In genomic region chr3:22887664-22888291, GRCh38 we compare ENCODE assay signal across 8 cellular contexts.
A peak's percentile ranks its signal among the peaks of the same experiment; 100 is the strongest.
DNase-seq lines count a peak whose midpoint lies in the region; ATAC-seq, FAIRE-seq and TF ChIP-seq lines count a peak whose summit lies in the region.

No MANE protein-coding gene starts in this region.

- TF ChIP-seq POLR2A in GM12878 (IDR thresholded peaks at IDR 0.05; ENCODE audit: low read depth, low read length), result no peak

- H3K9me3 ChIP-seq in Karpas-422 (ENCODE audit: low read length), result no peaks in the 10 kb centered on the region
- no peaks in the 10 kb centered on the region for H3K9me3 ChIP-seq in GM12878 (replicated peaks; ENCODE audit: control insufficient read depth, insufficient read depth, low read length)

- peak; percentile 13 for DNase-seq in activated naive CD4-positive, alpha-beta T cell treated with anti-CD3 and anti-CD28 coated beads for 36 hours
- no peak for DNase-seq in activated naive CD4-positive, alpha-beta T cell treated with anti-CD3 and anti-CD28 coated beads, Interleukin-2, amount 50 U/mL, for 16 hours
- DNase-seq in Karpas-422 (peak; percentile 65), GM12878 (ENCODE audit: low read depth, low spot score) (no peak), lung microvascular endothelial cell (ENCODE audit: low read depth in 2 of 2) (peak; percentile 32 to 52)

- H3K36me3 ChIP-seq in Karpas-422 (ENCODE audit: insufficient read depth, low read length) (no peaks in the 10 kb centered on the region), GM12878 (ENCODE audit: control insufficient read depth in 2 of 2, insufficient read depth in 2 of 2, low read length in 1 of 2) (no peaks in the 10 kb centered on the region)

- POLR2A ChIA-PET in GM12878 (lab: Charles Lee), result no interaction called here

- H3K9ac ChIP-seq in Karpas-422 (ENCODE audit: low read length), result no peak overlapping the region
- no peak overlapping the region for H3K9ac ChIP-seq in GM12878 (ENCODE audit: control insufficient read depth, insufficient read depth, low read length)

- H3K4me3 ChIP-seq in Karpas-422 (ENCODE audit: low read length), result no peak overlapping the region
- no peak overlapping the region for H3K4me3 ChIP-seq in GM12878

- peaks cover 5% of the 10 kb centered on the region for H3K27me3 Mint-ChIP-seq in activated naive CD4-positive, alpha-beta T cell treated with anti-CD3 and anti-CD28 coated beads for 36 hours (ENCODE audit: low read depth)

- no peak overlapping the region for H3K4me3 Mint-ChIP-seq in activated naive CD4-positive, alpha-beta T cell treated with anti-CD3 and anti-CD28 coated beads for 36 hours

- no peaks in the 10 kb centered on the region for H3K4me1 Mint-ChIP-seq in activated naive CD4-positive, alpha-beta T cell treated with anti-CD3 and anti-CD28 coated beads for 36 hours (ENCODE audit: low read depth)

- H3K79me2 ChIP-seq in Karpas-422 (ENCODE audit: low read length), result no peaks in the 10 kb centered on the region
- H3K79me2 ChIP-seq in GM12878 (ENCODE audit: control insufficient read depth, insufficient read depth, low read length), result no peaks in the 10 kb centered on the region

- H4K20me1 ChIP-seq in Karpas-422 (ENCODE audit: insufficient read depth, low read depth, low read length), result no peaks in the 10 kb centered on the region
- H4K20me1 ChIP-seq in GM12878 (ENCODE audit: control insufficient read depth, insufficient read depth), result no peaks in the 10 kb centered on the region

- TF ChIP-seq EP300 in GM12878 (IDR thresholded peaks at IDR 0.05; ENCODE audit: borderline replicate concordance in 1 of 2, control insufficient read depth in 1 of 2, low read depth in 2 of 2, low read length in 2 of 2), result no peak

- intact Hi-C loops in activated naive CD4-positive, alpha-beta T cell treated with anti-CD3 and anti-CD28 coated beads for 36 hours (cut with micrococcal nuclease), result loop anchor here (1.0 to 10.0 kb wide), 3 partner anchors 153 to 800 kb away; no protein-coding TSS in a partner anchor
- intact Hi-C loops in GM12878 (cut with micrococcal nuclease; ENCODE audit: unreplicated experiment), result loop anchor here (1.0 to 5.0 kb wide), 2 partner anchors 323 to 800 kb away; no protein-coding TSS in a partner anchor

- no peaks in the 10 kb centered on the region for H3K36me3 Mint-ChIP-seq in activated naive CD4-positive, alpha-beta T cell treated with anti-CD3 and anti-CD28 coated beads for 36 hours (ENCODE audit: low read depth)

- no peaks in the 10 kb centered on the region for H3K27me3 ChIP-seq in Karpas-422 (ENCODE audit: low read length)
- H3K27me3 ChIP-seq in GM12878 (replicated peaks in 1 of 2; ENCODE audit: control insufficient read depth in 2 of 2, insufficient read depth in 2 of 2, low read length in 1 of 2), result no peaks in the 10 kb centered on the region

- peak; percentile 64 for FAIRE-seq in GM12878 (lab: Jason Lieb, UNC)

- WGBS in GM12878 (ENCODE audit: insufficient coverage, insufficient replicate concordance, low lambda C conversion rate, missing lambda C conversion rate), result 3% methylated on average over 2 of the region's 2 CpGs

- TF ChIP-seq RAD21 in GM12878 (IDR thresholded peaks at IDR 0.05; ENCODE audit: insufficient read depth, low read depth, low read length), result peak; percentile 43

- H3K4me1 ChIP-seq in Karpas-422 (ENCODE audit: low read length) (no peaks in the 10 kb centered on the region), GM12878 (ENCODE audit: control insufficient read depth, insufficient read depth, low read length) (no peaks in the 10 kb centered on the region)

- H2AFZ ChIP-seq in Karpas-422 (ENCODE audit: low read length) (no peak overlapping the region), GM12878 (ENCODE audit: control insufficient read depth, low read depth, low read length) (no peak overlapping the region)

- ATAC-seq in GM12878 (peak; percentile 73; the same call in 2 of the 3 replicates), HG03460 (IDR thresholded peaks at IDR 0.05; ENCODE audit: unreplicated experiment) (no peak), GM18909 (IDR thresholded peaks at IDR 0.05; ENCODE audit: poor library complexity, unreplicated experiment) (no peak), GM21737 (IDR thresholded peaks at IDR 0.05; ENCODE audit: unreplicated experiment) (no peak)

- no peak overlapping the region for H3K4me2 ChIP-seq in Karpas-422 (ENCODE audit: low read depth, low read length, poor library complexity, severe bottlenecking)
- H3K4me2 ChIP-seq in GM12878 (ENCODE audit: control insufficient read depth, insufficient read depth), result no peak overlapping the region

- H3K27ac Mint-ChIP-seq in activated naive CD4-positive, alpha-beta T cell treated with anti-CD3 and anti-CD28 coated beads for 36 hours, result no peak overlapping the region

- H3K9me2 ChIP-seq in Karpas-422 (replicated peaks; ENCODE audit: insufficient read depth, low read length), result no peaks in the 10 kb centered on the region

- RAD21 ChIA-PET in GM12878 (lab: Charles Lee; ENCODE audit: unreplicated experiment), result interaction anchor here (0.7 to 1.4 kb wide), 2 partner anchors 73 to 789 kb away, joined by 3 to 5 read pairs; no protein-coding TSS in a partner anchor

- no TSS peak for BruUV-seq in GM12878 (replicated peaks; lab: Mats Ljungman, UMichigan)

- no peaks in the 10 kb centered on the region for H3K9me3 Mint-ChIP-seq in activated naive CD4-positive, alpha-beta T cell treated with anti-CD3 and anti-CD28 coated beads for 36 hours

- in situ Hi-C loops in GM12878 (cut with MboI), result no loop called here

- SMC1A ChIA-PET in GM12878 (lab: Charles Lee; ENCODE audit: uncharacterized antibody, unreplicated experiment), result interaction anchor here (1.3 to 1.8 kb wide), 3 partner anchors 57 to 322 kb away, joined by 3 to 5 read pairs (median 5); no protein-coding TSS in a partner anchor

- CTCF ChIA-PET in activated naive CD4-positive, alpha-beta T cell treated with anti-CD3 and anti-CD28 coated beads for 36 hours (lab: Charles Lee), result interaction anchor here (0.6 to 1.5 kb wide), 3 partner anchors 31 to 775 kb away, joined by 3 read pairs; no protein-coding TSS in a partner anchor
- CTCF ChIA-PET in GM12878 (lab: Yijun Ruan, JAX), result interaction anchor here (0.8 to 1.8 kb wide), 13 partner anchors 11 to 799 kb away, joined by 3 to 7 read pairs (median 3); no protein-coding TSS in a partner anchor

- H3K27ac ChIP-seq in Karpas-422 (ENCODE audit: low read length) (no peak overlapping the region), GM12878 (ENCODE audit: control insufficient read depth, insufficient read depth) (no peak overlapping the region)

- peak; percentile 49 to 56 (median 55); a peak in 4 of 6 replicates for TF ChIP-seq CTCF in GM12878 (IDR thresholded peaks at IDR 0.05 in 2 of 3, conservative IDR thresholded peaks at IDR 0.05 in 1 of 3; ENCODE audit: control insufficient read depth in 2 of 3, extremely low read depth in 1 of 3, insufficient read depth in 1 of 3, low read depth in 3 of 3, low read length in 3 of 3)

TF ChIP-seq in GM12878, 131 proteins besides CTCF, POLR2A, EP300 and RAD21:
- TF ChIP-seq SMC3 (IDR thresholded peaks at IDR 0.05; ENCODE audit: borderline replicate concordance, low read length) (peak; percentile 49), MTA3 (IDR thresholded peaks at IDR 0.05; ENCODE audit: borderline replicate concordance, low read length) (no peak), SUPT20H (IDR thresholded peaks at IDR 0.05; ENCODE audit: borderline replicate concordance, control insufficient read depth, low read depth, low read length) (no peak), SIN3A (IDR thresholded peaks at IDR 0.05; ENCODE audit: low read depth, low read length) (no peak), SKIL (IDR thresholded peaks at IDR 0.05; ENCODE audit: low read depth, poor library complexity, severe bottlenecking) (no peak), IRF4 (IDR thresholded peaks at IDR 0.05; ENCODE audit: low read depth, low read length) (no peak)
- TF ChIP-seq, protein P1, sequence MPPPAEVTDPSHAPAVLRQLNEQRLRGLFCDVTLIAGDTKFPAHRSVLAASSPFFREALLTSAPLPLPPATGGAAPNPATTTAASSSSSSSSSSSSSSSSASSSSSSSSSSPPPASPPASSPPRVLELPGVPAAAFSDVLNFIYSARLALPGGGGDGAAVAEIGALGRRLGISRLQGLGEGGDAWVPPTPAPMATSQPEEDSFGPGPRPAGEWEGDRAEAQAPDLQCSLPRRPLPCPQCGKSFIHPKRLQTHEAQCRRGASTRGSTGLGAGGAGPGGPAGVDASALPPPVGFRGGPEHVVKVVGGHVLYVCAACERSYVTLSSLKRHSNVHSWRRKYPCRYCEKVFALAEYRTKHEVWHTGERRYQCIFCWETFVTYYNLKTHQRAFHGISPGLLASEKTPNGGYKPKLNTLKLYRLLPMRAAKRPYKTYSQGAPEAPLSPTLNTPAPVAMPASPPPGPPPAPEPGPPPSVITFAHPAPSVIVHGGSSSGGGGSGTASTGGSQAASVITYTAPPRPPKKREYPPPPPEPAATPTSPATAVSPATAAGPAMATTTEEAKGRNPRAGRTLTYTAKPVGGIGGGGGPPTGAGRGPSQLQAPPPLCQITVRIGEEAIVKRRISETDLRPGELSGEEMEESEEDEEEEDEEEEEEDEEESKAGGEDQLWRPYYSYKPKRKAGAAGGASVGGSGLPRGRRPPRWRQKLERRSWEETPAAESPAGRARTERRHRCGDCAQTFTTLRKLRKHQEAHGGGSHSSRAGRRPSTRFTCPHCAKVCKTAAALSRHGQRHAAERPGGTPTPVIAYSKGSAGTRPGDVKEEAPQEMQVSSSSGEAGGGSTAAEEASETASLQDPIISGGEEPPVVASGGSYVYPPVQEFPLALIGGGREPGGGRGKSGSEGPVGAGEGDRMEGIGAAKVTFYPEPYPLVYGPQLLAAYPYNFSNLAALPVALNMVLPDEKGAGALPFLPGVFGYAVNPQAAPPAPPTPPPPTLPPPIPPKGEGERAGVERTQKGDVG (CRISPR knock-in tag; IDR thresholded peaks at IDR 0.05), result no peak

Comparison
In these comparisons a context has a peak if more than half of its experiments do, and no peak if none do; other contexts are left out.
1. DNase-seq: peak in activated naive CD4-positive, alpha-beta T cell treated with anti-CD3 and anti-CD28 coated beads for 36 hours (single experiment), Karpas-422 (single experiment) and lung microvascular endothelial cell (2 of 2); none in activated naive CD4-positive, alpha-beta T cell treated with anti-CD3 and anti-CD28 coated beads, Interleukin-2, amount 50 U/mL, for 16 hours (single experiment) and GM12878 (single experiment).